16 cellular contexts compared by ENCODE assay signal in genomic region chr5:177995691-177996595, GRCh38. TPM values are rescaled to one million over a fixed set of nuclear protein-coding genes. Genes with fewer than 3 reads are reported as not detected.
DNase-seq lines count a peak whose midpoint lies in the region; ATAC-seq lines count a peak whose summit lies in the region.
"Had no signal": no experiment of that assay in that cellular context is flagged by ENCODE, and none has a peak within 500 bp of the region (broad histone marks: within the 10 kb centered on the region; RNA-seq: fewer than 3 reads in every experiment).

Gene PROP1 (minus strand): TSS chr5:177996242. CDS start chr5:177995933, 309 bp downstream.

- no peaks in the 10 kb centered on the region for H3K9me3 Mint-ChIP-seq in stimulated activated naive CD8-positive, alpha-beta T cell treated with anti-CD3 and anti-CD28 coated beads, Interleukin-15, amount 100 ng/mL, for 72 hours

- no peaks in the 10 kb centered on the region for H3K4me1 Mint-ChIP-seq in stimulated activated naive CD8-positive, alpha-beta T cell treated with anti-CD3 and anti-CD28 coated beads, Interleukin-15, amount 100 ng/mL, for 72 hours
- H3K4me1 Mint-ChIP-seq in T-helper 17 cell, result peaks cover 5% of the 10 kb centered on the region

- DNase-seq in stimulated activated naive CD8-positive, alpha-beta T cell treated with anti-CD3 and anti-CD28 coated beads, Interleukin-15, amount 100 ng/mL, for 72 hours, result no peak
- DNase-seq in stimulated activated naive CD8-positive, alpha-beta T cell treated with anti-CD3 and anti-CD28 coated beads, Interleukin-15, Interleukin-2, amounts not matched to agents 100 U/mL and 50 U/mL, for 24 hours, result no peak
- DNase-seq in T-helper 17 cell, result no peak
- peak; percentile 61 for DNase-seq in iPS-NIHi11 (ENCODE audit: low spot score)
- DNase-seq in activated gamma-delta T cell treated with Interleukin-2 at 50 U/mL for 16 hours, result no peak
- no peak for DNase-seq in activated effector memory CD4-positive, alpha-beta T cell treated with anti-CD3 and anti-CD28 coated beads, Interleukin-2, amount 50 U/mL, for 16 hours
- no peak for DNase-seq in NCI-H82 treated with DMSO at 0.1 percent for 48 hours (lab: John Stamatoyannopoulos, UW; ENCODE audit: unreplicated experiment)
- DNase-seq: Caco-2, H9, MG63, NCI-H1092, NCI-H1694, NCI-H345, NCI-H526 treated with DMSO at 0.1 percent for 48 hours, PC-9 had no signal

- peak within 1 kb of the TSS; percentile 7 to 34 for H3K27ac Mint-ChIP-seq in stimulated activated naive CD8-positive, alpha-beta T cell treated with anti-CD3 and anti-CD28 coated beads, Interleukin-15, amount 100 ng/mL, for 72 hours
- H3K27ac Mint-ChIP-seq in T-helper 17 cell, result no peak within 1 kb of the TSS

- H3K9me3 ChIP-seq in T-helper 17 cell (ENCODE audit: control insufficient read depth, low read length, poor library complexity, severe bottlenecking), result no peaks in the 10 kb centered on the region
- H3K9me3 ChIP-seq: Caco-2, MG63 had no signal

- no peak within 1 kb of the TSS for H3K4me3 Mint-ChIP-seq in stimulated activated naive CD8-positive, alpha-beta T cell treated with anti-CD3 and anti-CD28 coated beads, Interleukin-15, amount 100 ng/mL, for 72 hours
- H3K4me3 Mint-ChIP-seq in T-helper 17 cell, result peak within 1 kb of the TSS; percentile 31
- H3K4me3 Mint-ChIP-seq: H9 had no signal

- H3K36me3 Mint-ChIP-seq in T-helper 17 cell (ENCODE audit: low read depth), result peaks cover 4% of the 10 kb centered on the region

- ATAC-seq in stimulated activated naive CD8-positive, alpha-beta T cell treated with anti-CD3 and anti-CD28 coated beads, Interleukin-15, amount 100 ng/mL, for 72 hours, result no peak
- ATAC-seq in stimulated activated naive CD8-positive, alpha-beta T cell treated with anti-CD3 and anti-CD28 coated beads, Interleukin-15, Interleukin-2, amounts not matched to agents 100 U/mL and 50 U/mL, for 24 hours, result no peak
- no peak for ATAC-seq in T-helper 17 cell

- peaks cover 12% of the 10 kb centered on the region for H3K27me3 Mint-ChIP-seq in stimulated activated naive CD8-positive, alpha-beta T cell treated with anti-CD3 and anti-CD28 coated beads, Interleukin-15, amount 100 ng/mL, for 72 hours
- peaks cover 14% of the 10 kb centered on the region for H3K27me3 Mint-ChIP-seq in T-helper 17 cell

RNA-seq across cellular contexts. Expression of gene PROP1, which starts in this region (rescaled TPM):
- not detected for total RNA-seq in T-helper 17 cell
- total RNA-seq: Caco-2, H9, PC-9, SK-MEL-5 had no signal
